Comparison of ENCODE assay signal across 9 cellular contexts in the genomic region with DNA sequence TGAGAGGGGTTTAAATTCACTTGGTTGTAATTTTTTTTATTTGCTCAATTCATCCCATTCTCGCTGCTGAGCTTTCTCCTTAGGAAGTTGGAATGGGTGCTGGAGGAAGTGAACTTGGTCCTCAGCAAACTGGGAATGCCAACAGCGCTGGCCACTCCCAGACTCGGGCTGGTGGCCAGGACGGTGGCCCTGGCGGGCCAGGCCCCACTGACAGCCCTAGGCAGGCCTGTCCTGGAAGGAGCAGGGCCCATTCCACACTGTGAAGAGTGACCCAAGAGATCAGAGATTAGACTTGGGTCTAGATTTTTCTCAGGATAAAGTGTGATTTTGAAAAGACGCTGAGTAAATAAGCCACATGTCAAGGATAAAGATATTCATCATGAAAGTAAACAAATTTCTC.
DNase-seq lines count a peak whose midpoint lies in the region; ATAC-seq and TF ChIP-seq lines count a peak whose summit lies in the region.
"Had no signal": no experiment of that assay in that cellular context is flagged by ENCODE, and none has a peak within 500 bp of the region (broad histone marks: within the 10 kb centered on the region; RNA-seq: fewer than 3 reads in every experiment).

No MANE protein-coding gene starts in this region.

- H2AK5ac ChIP-seq in H9 (ENCODE audit: insufficient read length, low read length) = no peak overlapping the region

- no peaks in the 10 kb centered on the region for H4K20me1 ChIP-seq in H9 (ENCODE audit: control insufficient read depth, insufficient read depth, insufficient read length)
- peaks cover 7% of the 10 kb centered on the region for H4K20me1 ChIP-seq in hepatocyte (ENCODE audit: insufficient read depth, poor library complexity, severe bottlenecking)

- no peak overlapping the region for H3K18ac ChIP-seq in H9 (ENCODE audit: insufficient read length, low read depth, low read length)

- H3K27ac Mint-ChIP-seq in H9 = peak overlapping the region in 2 of 3 experiments; percentile 40 to 71; a peak in 2 of 7 replicates
- peak overlapping the region; percentile 93 for H3K27ac Mint-ChIP-seq in activated CD8-positive, alpha-beta T cell treated with anti-CD3 and anti-CD28 coated beads, Interleukin-2, amount 10 ng/mL, durations not matched to agents 7 days and 5 days

- peaks cover 11% of the 10 kb centered on the region; the same call in 1 of the 2 replicates for H3K79me2 ChIP-seq in H9 (ENCODE audit: insufficient read depth, low read length)
- H3K79me2 ChIP-seq in hepatocyte = peaks cover 94% of the 10 kb centered on the region

- no CpG with 5 or more reads among the region's 6 CpGs for WGBS in H9 (ENCODE audit: extremely low coverage, insufficient read length, low lambda C conversion rate)
- 71% methylated on average over 6 of the region's 6 CpGs for WGBS in hepatocyte (ENCODE audit: low lambda C conversion rate, missing lambda C conversion rate)

- TF ChIP-seq CTCF in H9 (conservative IDR thresholded peaks at IDR 0.05) (no peak), hepatocyte (IDR thresholded peaks at IDR 0.05; ENCODE audit: poor library complexity) (no peak), GM10248 (IDR thresholded peaks at IDR 0.05; ENCODE audit: control extremely low read depth, extremely low read depth, low read depth, missing control alignments) (no peak)

- H3K4me3 Mint-ChIP-seq in H9 = no peak overlapping the region
- peak overlapping the region; percentile 86 for H3K4me3 Mint-ChIP-seq in activated CD8-positive, alpha-beta T cell treated with anti-CD3 and anti-CD28 coated beads, Interleukin-2, amount 10 ng/mL, durations not matched to agents 7 days and 5 days

- no peak overlapping the region for H2BK20ac ChIP-seq in H9 (ENCODE audit: low read depth, low read length, poor library complexity, severe bottlenecking)

- H3K4ac ChIP-seq in H9 (ENCODE audit: low read depth, low read length) = no peak overlapping the region

- peaks cover 6% of the 10 kb centered on the region for H3K79me1 ChIP-seq in H9 (ENCODE audit: insufficient read depth, low read depth, low read length, poor library complexity, severe bottlenecking)

- no peaks in the 10 kb centered on the region for H3K23me2 ChIP-seq in H9 (ENCODE audit: insufficient read length, low read depth, low read length, poor library complexity, severe bottlenecking)

- H4K8ac ChIP-seq in H9 (replicated peaks; ENCODE audit: insufficient read length, low read depth, low read length) = no peak overlapping the region

- no peak overlapping the region for H2BK12ac ChIP-seq in H9 (ENCODE audit: insufficient read length, low read depth, low read length)

- H3K36me3 ChIP-seq in hepatocyte (replicated peaks; ENCODE audit: insufficient read depth, low read depth) (no peaks in the 10 kb centered on the region), skeletal muscle satellite cell (ENCODE audit: insufficient read depth, low read length) (no peaks in the 10 kb centered on the region)
- H3K36me3 ChIP-seq: cardiac muscle cell had no signal

- H2AFZ ChIP-seq in H9 (ENCODE audit: low read length) (no peak overlapping the region), hepatocyte (no peak overlapping the region)

- no peaks in the 10 kb centered on the region for H3K27me3 Mint-ChIP-seq in H9 (ENCODE audit: low read depth)
- H3K27me3 Mint-ChIP-seq in activated CD8-positive, alpha-beta T cell treated with anti-CD3 and anti-CD28 coated beads, Interleukin-2, amount 10 ng/mL, durations not matched to agents 7 days and 5 days (ENCODE audit: low read depth) = no peaks in the 10 kb centered on the region

- no peak overlapping the region for H3K23ac ChIP-seq in H9 (ENCODE audit: insufficient read length, low read depth, low read length)

- H3K9me2 ChIP-seq in hepatocyte (replicated peaks; ENCODE audit: insufficient read depth) = no peaks in the 10 kb centered on the region

- no peak overlapping the region for H3K14ac ChIP-seq in H9 (ENCODE audit: insufficient read depth, low read length)

- no peaks in the 10 kb centered on the region for H3K9me3 ChIP-seq in H9 (ENCODE audit: control insufficient read depth, low read depth, low read length)
- H3K9me3 ChIP-seq in hepatocyte (ENCODE audit: low read depth) = no peaks in the 10 kb centered on the region
- no peaks in the 10 kb centered on the region for H3K9me3 ChIP-seq in skeletal muscle satellite cell (replicated peaks; ENCODE audit: low read length)

- H2BK15ac ChIP-seq in H9 (ENCODE audit: low read depth, low read length) = no peak overlapping the region

- H3K27ac ChIP-seq in H9 (ENCODE audit: insufficient read length, low read depth, low read length) (no peak overlapping the region), hepatocyte (peak overlapping the region; percentile 60)
- H3K27ac ChIP-seq: cardiac muscle cell had no signal

- H3K4me3 ChIP-seq in hepatocyte (no peak overlapping the region), skeletal muscle satellite cell (ENCODE audit: low read length) (peak overlapping the region; percentile 47)
- H3K4me3 ChIP-seq: cardiac muscle cell had no signal

- no peak overlapping the region for H3K4me2 ChIP-seq in H9 (ENCODE audit: insufficient read depth, insufficient read length, low read length)
- H3K4me2 ChIP-seq in hepatocyte = no peak overlapping the region
- H3K4me2 ChIP-seq in skeletal muscle satellite cell (ENCODE audit: low read length) = peak overlapping the region; percentile 65

- H3K27me3 ChIP-seq in H9 (ENCODE audit: insufficient read depth, low read length) = no peaks in the 10 kb centered on the region; the same call in 1 of the 2 replicates
- H3K27me3 ChIP-seq in hepatocyte = no peaks in the 10 kb centered on the region
- H3K27me3 ChIP-seq in skeletal muscle satellite cell (ENCODE audit: control insufficient read depth, insufficient read depth, low read length) = no peaks in the 10 kb centered on the region
- H3K27me3 ChIP-seq: cardiac muscle cell had no signal

- H3K9ac ChIP-seq in H9 (ENCODE audit: extremely low read depth, insufficient read length, low read length) = no peak overlapping the region
- peak overlapping the region; percentile 61 for H3K9ac ChIP-seq in skeletal muscle satellite cell (ENCODE audit: low read depth, low read length)

- H3K4me1 ChIP-seq in H9 (ENCODE audit: insufficient read depth, low read length) (peaks cover 6% of the 10 kb centered on the region; the same call in 1 of the 2 replicates), hepatocyte (ENCODE audit: insufficient read depth) (peaks cover 52% of the 10 kb centered on the region), skeletal muscle satellite cell (ENCODE audit: control insufficient read depth, insufficient read depth, low read length) (peaks cover 34% of the 10 kb centered on the region)

- peaks cover 62 to 73% of the 10 kb centered on the region in 2 experiments for H3K4me1 Mint-ChIP-seq in H9
- peaks cover 87% of the 10 kb centered on the region for H3K4me1 Mint-ChIP-seq in activated CD8-positive, alpha-beta T cell treated with anti-CD3 and anti-CD28 coated beads, Interleukin-2, amount 10 ng/mL, durations not matched to agents 7 days and 5 days (ENCODE audit: low read depth)

- H4K5ac ChIP-seq in H9 (ENCODE audit: insufficient read length, low read depth, low read length) = no peak overlapping the region

- CTCF ChIA-PET in activated CD8-positive, alpha-beta T cell treated with anti-CD3 and anti-CD28 coated beads, Interleukin-2, amount 10 ng/mL, durations not matched to agents 7 days and 5 days (lab: Charles Lee) = interaction anchor here (0.8 to 4.8 kb wide), 25 partner anchors 8 to 722 kb away, joined by 3 to 54 read pairs (median 7); no protein-coding TSS in a partner anchor
- CTCF ChIA-PET in GM10248 (lab: Yijun Ruan, JAX) = interaction anchor here (0.7 to 2.0 kb wide), 7 partner anchors 9 to 753 kb away, joined by 3 to 10 read pairs (median 4); no protein-coding TSS in a partner anchor

- no peak overlapping the region for H3T11ph ChIP-seq in H9 (ENCODE audit: low read length)

- DNase-seq in H9 (no peak), hepatocyte (ENCODE audit: low spot score) (no peak), GM10248 (ENCODE audit: extremely low spot score) (no peak), activated gamma-delta T cell (lab: John Stamatoyannopoulos, UW) (no peak), kidney glomerular epithelial cell (lab: John Stamatoyannopoulos, UW) (no peak)
- no peak for DNase-seq in activated CD8-positive, alpha-beta T cell treated with anti-CD3 and anti-CD28 coated beads, Interleukin-2, amount 10 ng/mL, durations not matched to agents 7 days and 5 days

- H4K91ac ChIP-seq in H9 (ENCODE audit: insufficient read length, low read depth, low read length) = no peak overlapping the region

- H3K9me3 Mint-ChIP-seq in H9 = no peaks in the 10 kb centered on the region
- H3K9me3 Mint-ChIP-seq in activated CD8-positive, alpha-beta T cell treated with anti-CD3 and anti-CD28 coated beads, Interleukin-2, amount 10 ng/mL, durations not matched to agents 7 days and 5 days (ENCODE audit: insufficient read depth) = no peaks in the 10 kb centered on the region

- H3K56ac ChIP-seq in H9 (ENCODE audit: insufficient read length, low read depth, low read length) = no peak overlapping the region

- H2BK120ac ChIP-seq in H9 (ENCODE audit: low read depth, low read length, poor library complexity, severe bottlenecking) = no peak overlapping the region

- H3K36me3 Mint-ChIP-seq in H9 (ENCODE audit: insufficient read depth in 1 of 3, low read depth in 3 of 3) = no peaks in the 10 kb centered on the region; a peak in 1 of 7 replicates
- peaks cover 29% of the 10 kb centered on the region for H3K36me3 Mint-ChIP-seq in activated CD8-positive, alpha-beta T cell treated with anti-CD3 and anti-CD28 coated beads, Interleukin-2, amount 10 ng/mL, durations not matched to agents 7 days and 5 days (ENCODE audit: low read depth)

- POLR2A ChIA-PET in activated CD8-positive, alpha-beta T cell treated with anti-CD3 and anti-CD28 coated beads, Interleukin-2, amount 10 ng/mL, durations not matched to agents 7 days and 5 days (lab: Charles Lee) = interaction anchor here (0.9 to 2.9 kb wide), 16 partner anchors 13 to 134 kb away, joined by 3 to 17 read pairs (median 6); partner anchors contain the start of gene HDAC4
- POLR2A ChIA-PET in GM10248 (lab: Yijun Ruan, JAX) = interaction anchor here (1.2 kb wide), 1 partner anchor 133 kb away, joined by 4 read pairs; the partner anchor contains the start of gene HDAC4

- ATAC-seq in activated CD8-positive, alpha-beta T cell treated with anti-CD3 and anti-CD28 coated beads, Interleukin-2, amount 10 ng/mL, durations not matched to agents 7 days and 5 days = no peak
- no peak for ATAC-seq in HG03095 (IDR thresholded peaks at IDR 0.05; ENCODE audit: unreplicated experiment)

- H2BK5ac ChIP-seq in H9 (ENCODE audit: insufficient read length, low read length) = no peak overlapping the region
